In genomic region chr12:124464062-124464461, GRCh38 we compare ENCODE assay signal across 12 cellular contexts.
DNase-seq lines count a peak whose midpoint lies in the region; ATAC-seq and TF ChIP-seq lines count a peak whose summit lies in the region.
"Had no signal": no experiment of that assay in that cellular context is flagged by ENCODE, and none has a peak within 500 bp of the region (broad histone marks: within the 10 kb centered on the region; RNA-seq: fewer than 3 reads in every experiment).

No MANE protein-coding gene starts in this region.

- H3K27me3 ChIP-seq in smooth muscle cell (ENCODE audit: low read depth) (no peaks in the 10 kb centered on the region), GM23248 (replicated peaks; ENCODE audit: insufficient read depth) (no peaks in the 10 kb centered on the region)
- H3K27me3 ChIP-seq: esophagus squamous epithelium had no signal

- H3K9me3 Mint-ChIP-seq in activated naive CD4-positive, alpha-beta T cell treated with anti-CD3 and anti-CD28 coated beads, Interleukin-2, amount 50 U/mL, for 24 hours = no peaks in the 10 kb centered on the region

- DNase-seq in activated naive CD4-positive, alpha-beta T cell treated with anti-CD3 and anti-CD28 coated beads, Interleukin-2, amount 50 U/mL, for 16 hours = no peak
- DNase-seq in RWPE1 (ENCODE audit: low spot score) = no peak
- DNase-seq in left cardiac atrium = no peak
- DNase-seq in smooth muscle cell (lab: John Stamatoyannopoulos, UW; ENCODE audit: unreplicated experiment) = no peak
- no peak for DNase-seq in NCI-H1694 treated with DMSO at 0.1 percent for 48 hours (lab: John Stamatoyannopoulos, UW)
- no peak for DNase-seq in kidney glomerular epithelial cell (lab: John Stamatoyannopoulos, UW)
- DNase-seq in GM23248 = no peak
- DNase-seq: esophagus squamous epithelium had no signal

- CTCF ChIA-PET in RWPE1 (lab: Yijun Ruan, JAX) = no interaction called here

- no peaks in the 10 kb centered on the region for H3K27me3 Mint-ChIP-seq in activated naive CD4-positive, alpha-beta T cell treated with anti-CD3 and anti-CD28 coated beads, Interleukin-2, amount 50 U/mL, for 24 hours

- H3K4me1 ChIP-seq in smooth muscle cell (ENCODE audit: low read depth) = peaks cover 18% of the 10 kb centered on the region
- H3K4me1 ChIP-seq in GM23248 (ENCODE audit: insufficient read depth) = 0 out of 2 replicates have a peak, but pooled peaks cover 3% of the 10 kb centered on the region

- intact Hi-C loops in left cardiac atrium (cut with DNase I) = no loop called here

- H3K36me3 ChIP-seq in smooth muscle cell (ENCODE audit: low read depth) = no peaks in the 10 kb centered on the region
- H3K36me3 ChIP-seq in GM23248 (ENCODE audit: low read depth) = peaks cover 10% of the 10 kb centered on the region; the same call in 1 of the 2 replicates

- H2AFZ ChIP-seq in smooth muscle cell (ENCODE audit: low read depth) = no peak overlapping the region
- H2AFZ ChIP-seq in GM23248 = no peak overlapping the region

- H3K36me3 Mint-ChIP-seq in activated naive CD4-positive, alpha-beta T cell treated with anti-CD3 and anti-CD28 coated beads, Interleukin-2, amount 50 U/mL, for 24 hours = peaks cover 25% of the 10 kb centered on the region

- TF ChIP-seq CTCF in RWPE1 (conservative IDR thresholded peaks at IDR 0.05; ENCODE audit: low read depth) (no peak), smooth muscle cell (IDR thresholded peaks at IDR 0.05; ENCODE audit: borderline replicate concordance, insufficient read depth, poor library complexity, severe bottlenecking) (no peak)

- in situ Hi-C loops in GM23248 (cut with MboI) = no loop called here

- no peaks in the 10 kb centered on the region for H3K9me3 ChIP-seq in smooth muscle cell (replicated peaks; ENCODE audit: low read depth)
- no peaks in the 10 kb centered on the region for H3K9me3 ChIP-seq in GM23248 (ENCODE audit: low read depth)

- H3K4me2 ChIP-seq in smooth muscle cell = peak overlapping the region; percentile 54
- no peak overlapping the region for H3K4me2 ChIP-seq in GM23248 (ENCODE audit: unreplicated experiment)

- H4K20me1 ChIP-seq in smooth muscle cell (ENCODE audit: low read depth) (peaks cover 80% of the 10 kb centered on the region), GM23248 (ENCODE audit: insufficient read depth) (no peaks in the 10 kb centered on the region)

- WGBS in smooth muscle cell (ENCODE audit: low lambda C conversion rate) = 42% methylated on average over 4 of the region's 4 CpGs
- WGBS in GM23248 (ENCODE audit: low coverage in 1 of 2, low lambda C conversion rate in 2 of 2, missing lambda C conversion rate in 2 of 2), 2 experiments = 68 to 75% methylated on average over 4 of the region's 4 CpGs

- H3K27ac ChIP-seq in RWPE1 (peak overlapping the region; percentile 51), smooth muscle cell (ENCODE audit: low read depth) (peak overlapping the region; percentile 52), GM23248 (no peak overlapping the region)

- H3K4me3 ChIP-seq in smooth muscle cell (no peak overlapping the region), GM23248 (no peak overlapping the region)
- H3K4me3 ChIP-seq: esophagus squamous epithelium had no signal

- POLR2A ChIA-PET in RWPE1 (lab: Yijun Ruan, JAX; ENCODE audit: low non-redundant PET) = no interaction called here

- H3F3A ChIP-seq in smooth muscle cell (ENCODE audit: low read depth) = peaks cover 20% of the 10 kb centered on the region
- H3F3A ChIP-seq in GM23248 (ENCODE audit: insufficient read depth) = no peaks in the 10 kb centered on the region

- H3K27ac Mint-ChIP-seq in activated naive CD4-positive, alpha-beta T cell treated with anti-CD3 and anti-CD28 coated beads, Interleukin-2, amount 50 U/mL, for 24 hours = peak overlapping the region; percentile 30
- H3K27ac Mint-ChIP-seq: activated T-helper 1 cell treated with anti-CD3 and anti-CD28 coated beads, Interleukin-12 subunit alpha, Interleukin-12 subunit beta, Interleukin-2, Interleukin-4 antibody, amounts not matched to agents 30 ng/mL and 10 ng/mL and 1 ng/mL, durations not matched to agents 14 hours and 24 hours and 36 hours had no signal

- no peak overlapping the region for H3K4me3 Mint-ChIP-seq in activated naive CD4-positive, alpha-beta T cell treated with anti-CD3 and anti-CD28 coated beads, Interleukin-2, amount 50 U/mL, for 24 hours

- H3K9me2 ChIP-seq in GM23248 (ENCODE audit: insufficient read depth) = no peaks in the 10 kb centered on the region

- ATAC-seq in left cardiac atrium = peak; percentile 7 to 12
- ATAC-seq: activated CD4-positive, CD25-positive, alpha-beta regulatory T cell treated with anti-CD3 and anti-CD28 coated beads, Interleukin-2, amount 50 U/mL, for 24 hours; Panc1 had no signal

- H3K9ac ChIP-seq in smooth muscle cell (ENCODE audit: low read depth) (no peak overlapping the region), GM23248 (no peak overlapping the region)

- H3K79me2 ChIP-seq in smooth muscle cell (ENCODE audit: low read depth) (peaks cover 22% of the 10 kb centered on the region), GM23248 (ENCODE audit: insufficient read depth) (peaks cover 11% of the 10 kb centered on the region; the same call in 1 of the 2 replicates)

- peaks cover 40% of the 10 kb centered on the region for H3K4me1 Mint-ChIP-seq in activated naive CD4-positive, alpha-beta T cell treated with anti-CD3 and anti-CD28 coated beads, Interleukin-2, amount 50 U/mL, for 24 hours
